8 cellular contexts compared by ENCODE assay signal in genomic region chr15:49621327-49622210, GRCh38. TPM values are rescaled to one million over a fixed set of nuclear protein-coding genes. Genes with fewer than 3 reads are reported as not detected.
DNase-seq lines count a peak whose midpoint lies in the region; ATAC-seq and TF ChIP-seq lines count a peak whose summit lies in the region.

No MANE protein-coding gene starts in this region.

- H3K18ac ChIP-seq in H9 (ENCODE audit: insufficient read length, low read depth, low read length) (no peak overlapping the region), mesendoderm (ENCODE audit: low read length) (peak overlapping the region; percentile 91)

- peak overlapping the region; percentile 94 to 98 for H3K4me3 Mint-ChIP-seq in H9

- peaks cover 24 to 25% of the 10 kb centered on the region in 2 experiments for H3K4me1 Mint-ChIP-seq in H9

- H3K79me2 ChIP-seq in H9 (ENCODE audit: insufficient read depth, low read length) (peaks cover 6% of the 10 kb centered on the region; the same call in 1 of the 2 replicates), mesendoderm (ENCODE audit: control insufficient read depth, insufficient read depth, low read length) (peaks cover 14% of the 10 kb centered on the region)

- H3K27ac ChIP-seq in H9 (ENCODE audit: insufficient read length, low read depth, low read length) (no peak overlapping the region), mesendoderm (ENCODE audit: low read depth, low read length) (no peak overlapping the region)

- H2BK5ac ChIP-seq in H9 (ENCODE audit: insufficient read length, low read length): no peak overlapping the region
- H2BK5ac ChIP-seq in mesendoderm (ENCODE audit: low read length): no peak overlapping the region

- DNase-seq in H9 (no peak), NOMO-1 treated with DMSO at 0.1 percent for 48 hours (lab: John Stamatoyannopoulos, UW; ENCODE audit: unreplicated experiment) (peak; percentile 36), cardiac fibroblast (ENCODE audit: low read depth in 2 of 2) (peak; percentile 29 to 39), mesendoderm (peak; percentile 23), AG08395 (ENCODE audit: low spot score) (no peak), putamen (ENCODE audit: low spot score) (no peak)

- H3K4ac ChIP-seq in H9 (ENCODE audit: low read depth, low read length) (no peak overlapping the region), mesendoderm (ENCODE audit: low read depth, low read length) (no peak overlapping the region)

- H3K4me3 ChIP-seq in cardiac fibroblast (replicated peaks in 1 of 2; ENCODE audit: low read depth in 2 of 2, low read length in 2 of 2) (peak overlapping the region; percentile 78 to 81), mesendoderm (ENCODE audit: low read length) (peak overlapping the region; percentile 89)

- H2BK120ac ChIP-seq in H9 (ENCODE audit: low read depth, low read length, poor library complexity, severe bottlenecking): no peak overlapping the region
- H2BK120ac ChIP-seq in mesendoderm (ENCODE audit: low read depth, low read length): no peak overlapping the region

- H2AK5ac ChIP-seq in H9 (ENCODE audit: insufficient read length, low read length) (no peak overlapping the region), mesendoderm (ENCODE audit: low read length) (no peak overlapping the region)

- no CpG with 5 or more reads among the region's 12 CpGs for WGBS in H9 (ENCODE audit: extremely low coverage, insufficient read length, low lambda C conversion rate)
- WGBS in mesendoderm (ENCODE audit: extremely low coverage, insufficient coverage, low lambda C conversion rate): no CpG with 5 or more reads among the region's 12 CpGs

- no peak overlapping the region for H2BK20ac ChIP-seq in H9 (ENCODE audit: low read depth, low read length, poor library complexity, severe bottlenecking)

- H3K27ac Mint-ChIP-seq in H9: peak overlapping the region in 2 of 3 experiments; percentile 59 to 99; a peak in 3 of 7 replicates

- H3K9ac ChIP-seq in H9 (ENCODE audit: extremely low read depth, insufficient read length, low read length): peak overlapping the region; percentile 90
- peak overlapping the region; percentile 93 for H3K9ac ChIP-seq in mesendoderm (ENCODE audit: low read length)

- H3K36me3 Mint-ChIP-seq in H9 (ENCODE audit: insufficient read depth in 1 of 3, low read depth in 3 of 3): peaks cover 21 to 30% (median 27%) of the 10 kb centered on the region in 3 experiments

- H3K9me3 ChIP-seq in H9 (ENCODE audit: control insufficient read depth, low read depth, low read length): peaks cover 4% of the 10 kb centered on the region

- H3T11ph ChIP-seq in H9 (ENCODE audit: low read length): peak overlapping the region; percentile 43

- peaks cover 4% of the 10 kb centered on the region for H3K23me2 ChIP-seq in H9 (ENCODE audit: insufficient read length, low read depth, low read length, poor library complexity, severe bottlenecking)

- H3K79me1 ChIP-seq in H9 (ENCODE audit: insufficient read depth, low read depth, low read length, poor library complexity, severe bottlenecking) (peaks cover 5% of the 10 kb centered on the region), mesendoderm (ENCODE audit: low read length) (peaks cover 11% of the 10 kb centered on the region)

- peaks cover 3% of the 10 kb centered on the region for H3K36me3 ChIP-seq in mesendoderm (ENCODE audit: control insufficient read depth, insufficient read depth, low read length)

- H3K4me1 ChIP-seq in H9 (ENCODE audit: insufficient read depth, low read length) (no peaks in the 10 kb centered on the region), mesendoderm (ENCODE audit: control insufficient read depth, low read depth, low read length) (no peaks in the 10 kb centered on the region)

- H3K27me3 Mint-ChIP-seq in H9 (ENCODE audit: low read depth): no peaks in the 10 kb centered on the region

- H3K27me3 ChIP-seq in H9 (ENCODE audit: insufficient read depth, low read length): no peaks in the 10 kb centered on the region
- H3K27me3 ChIP-seq in mesendoderm (ENCODE audit: insufficient read depth, low read length, poor library complexity): no peaks in the 10 kb centered on the region

- H2AFZ ChIP-seq in H9 (ENCODE audit: low read length): no peak overlapping the region

- TF ChIP-seq CTCF in H9 (conservative IDR thresholded peaks at IDR 0.05) (no peak), cardiac fibroblast (IDR thresholded peaks at IDR 0.05; ENCODE audit: low read depth, low read length) (no peak)

- no peak overlapping the region for H2BK15ac ChIP-seq in H9 (ENCODE audit: low read depth, low read length)
- H2BK15ac ChIP-seq in mesendoderm (replicated peaks; ENCODE audit: low read depth): no peak overlapping the region

- H3K9me3 Mint-ChIP-seq in H9: peaks cover 10 to 13% of the 10 kb centered on the region in 2 experiments; a peak in 3 of 5 replicates

- H4K5ac ChIP-seq in H9 (ENCODE audit: insufficient read length, low read depth, low read length): no peak overlapping the region
- no peak overlapping the region for H4K5ac ChIP-seq in mesendoderm (ENCODE audit: low read length)

- H3K14ac ChIP-seq in H9 (ENCODE audit: insufficient read depth, low read length): no peak overlapping the region

- no peak overlapping the region for H4K91ac ChIP-seq in H9 (ENCODE audit: insufficient read length, low read depth, low read length)

- H3K23ac ChIP-seq in H9 (ENCODE audit: insufficient read length, low read depth, low read length) (no peak overlapping the region), mesendoderm (ENCODE audit: low read length) (no peak overlapping the region)

- H4K8ac ChIP-seq in H9 (replicated peaks; ENCODE audit: insufficient read length, low read depth, low read length) (no peak overlapping the region), mesendoderm (ENCODE audit: low read depth, low read length) (peak overlapping the region; percentile 91)

- H4K20me1 ChIP-seq in H9 (ENCODE audit: control insufficient read depth, insufficient read depth, insufficient read length): no peaks in the 10 kb centered on the region

- H3K4me2 ChIP-seq in H9 (ENCODE audit: insufficient read depth, insufficient read length, low read length) (peak overlapping the region; percentile 92), mesendoderm (ENCODE audit: low read length) (peak overlapping the region; percentile 61)

- H2BK12ac ChIP-seq in H9 (ENCODE audit: insufficient read length, low read depth, low read length): no peak overlapping the region

- ATAC-seq in GM21825 (IDR thresholded peaks at IDR 0.05; ENCODE audit: unreplicated experiment): no peak
- ATAC-seq in HG03521 (IDR thresholded peaks at IDR 0.05; ENCODE audit: unreplicated experiment): no peak

- H3K56ac ChIP-seq in H9 (ENCODE audit: insufficient read length, low read depth, low read length): no peak overlapping the region
- H3K56ac ChIP-seq in mesendoderm (ENCODE audit: low read length): peak overlapping the region; percentile 95

RNA-seq across cellular contexts. Expression of gene DTWD1, which starts 0.7 kb away (rescaled TPM):
- 26.7 and 27.7 TPM in 2 replicates for total RNA-seq in H9 (2021)
- polyA plus RNA-seq in mesendoderm (2013, experiment 1 of 2): 22.2 TPM
- 21.0 TPM for polyA plus RNA-seq in mesendoderm (2013, experiment 2 of 2)

RNA-seq across cellular contexts. Expression of gene FAM227B, which starts 1.0 kb away (rescaled TPM):
- 5.1 and 5.5 TPM in 2 replicates for total RNA-seq in H9 (2021)
- polyA plus RNA-seq in mesendoderm (2013, experiment 1 of 2): 3.1 TPM
- 3.1 TPM for polyA plus RNA-seq in mesendoderm (2013, experiment 2 of 2)

Comparison
In these comparisons a context has a peak if more than half of its experiments do, and no peak if none do; other contexts are left out.
1. DNase-seq: peak in NOMO-1 treated with DMSO at 0.1 percent for 48 hours (single experiment), cardiac fibroblast (2 of 2) and mesendoderm (single experiment); none in H9 (single experiment), AG08395 (single experiment) and putamen (single experiment).